In genomic region chrX:7147978-7148824, GRCh38 we compare ENCODE assay signal across 8 cellular contexts. TPM values are rescaled to one million over a fixed set of nuclear protein-coding genes. Genes with fewer than 3 reads are reported as not detected.
DNase-seq lines count a peak whose midpoint lies in the region; ATAC-seq and TF ChIP-seq lines count a peak whose summit lies in the region.

Gene PUDP, minus strand, starts transcription at chrX:7148153. Its CDS starts 40 bp downstream, at chrX:7148113.

- H2AFZ ChIP-seq in OCI-LY3 (ENCODE audit: low read depth, low read length) = peak within 1 kb of the TSS; percentile 94

- peak within 1 kb of the TSS; percentile 95 for H3K9ac ChIP-seq in OCI-LY3 (ENCODE audit: low read length)

- H3K27ac ChIP-seq in OCI-LY3 (ENCODE audit: low read length) (peak within 1 kb of the TSS; percentile 77), epithelial cell of prostate (peak within 1 kb of the TSS; percentile 62)

- peaks cover 20% of the 10 kb centered on the region for H3K4me1 ChIP-seq in OCI-LY3 (ENCODE audit: low read length)

- no peaks in the 10 kb centered on the region for H3K36me3 ChIP-seq in OCI-LY3 (replicated peaks; ENCODE audit: low read depth, low read length)

- H3K9me3 ChIP-seq in OCI-LY3 (ENCODE audit: insufficient read depth, low read length) = no peaks in the 10 kb centered on the region

- peak; percentile 79 for DNase-seq in DMS 273 treated with DMSO at 0.1 percent for 48 hours (lab: John Stamatoyannopoulos, UW)
- peak; percentile 61 for DNase-seq in HuH-7 (ENCODE audit: low spot score)
- DNase-seq in activated T-cell treated with anti-CD3 and anti-CD28 coated beads for 24 hours (ENCODE audit: low read depth) = peak; percentile 74
- DNase-seq in epithelial cell of prostate (ENCODE audit: low read depth, low spot score) = no peak
- DNase-seq in mucosa of gallbladder (ENCODE audit: low spot score) = peak; percentile 93
- peak; percentile 88 for DNase-seq in stimulated activated CD8-positive, alpha-beta memory T cell treated with anti-CD3 and anti-CD28 coated beads, Interleukin-4, amount 100 ng/mL, for 24 hours (ENCODE audit: low read depth)

- H3K27me3 ChIP-seq in OCI-LY3 (ENCODE audit: low read depth, low read length) = no peaks in the 10 kb centered on the region

- H3K4me2 ChIP-seq in OCI-LY3 (ENCODE audit: low read length) = peak within 1 kb of the TSS; percentile 95

- H4K20me1 ChIP-seq in OCI-LY3 (ENCODE audit: insufficient read depth, low read length) = no peaks in the 10 kb centered on the region

- H3K4me3 ChIP-seq in OCI-LY3 (ENCODE audit: low read length) = peak within 1 kb of the TSS; percentile 97

- peak; percentile 80 for ATAC-seq in GM21515 (IDR thresholded peaks at IDR 0.05; ENCODE audit: unreplicated experiment)

- H3K79me2 ChIP-seq in OCI-LY3 (ENCODE audit: low read length) = peaks cover 45% of the 10 kb centered on the region

- TF ChIP-seq CTCF in OCI-LY3 (IDR thresholded peaks at IDR 0.05; ENCODE audit: low read depth, low read length) = peak; percentile 19

RNA-seq across cellular contexts. Expression of gene PUDP, which starts in this region (rescaled TPM):
- total RNA-seq in mucosa of gallbladder = 42.2 TPM
